In the genomic region with DNA sequence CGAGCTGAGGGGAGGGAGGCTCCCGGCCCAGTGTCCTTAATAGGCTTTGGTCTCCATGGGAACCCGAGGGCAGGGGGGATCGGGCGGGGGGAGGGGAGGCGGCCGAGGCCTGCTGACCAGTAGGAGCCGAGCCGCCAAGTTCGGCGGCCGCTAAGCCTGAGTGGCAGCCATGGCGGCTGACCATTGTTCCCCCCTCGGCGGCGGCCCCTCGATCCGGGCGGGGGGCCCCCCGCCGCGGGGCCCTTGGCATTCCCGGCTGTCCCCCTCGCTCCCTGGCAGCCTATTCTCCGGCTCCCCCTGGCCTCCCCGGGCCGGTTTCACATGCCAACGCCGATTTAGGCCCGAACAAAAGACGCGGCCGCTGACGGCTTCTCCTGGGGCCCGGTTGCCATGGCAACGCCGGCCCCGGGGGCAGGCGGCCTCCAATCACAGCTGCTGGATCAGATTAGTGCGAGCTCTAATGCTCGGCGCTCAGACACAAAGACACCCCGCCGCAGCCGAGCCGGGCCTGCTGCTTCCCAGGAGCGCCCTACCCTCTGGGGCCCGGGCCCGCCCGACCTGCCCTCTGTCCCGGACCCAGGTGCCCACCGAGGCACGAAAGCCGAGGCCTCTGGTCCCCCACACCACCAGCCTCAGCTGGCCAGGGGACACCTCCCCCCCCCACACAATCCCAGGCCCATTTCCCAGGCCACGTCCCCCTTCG, we compare ENCODE assay signal across 8 cellular contexts. TPM values are rescaled to one million over a fixed set of nuclear protein-coding genes. Genes with fewer than 3 reads are reported as not detected.
A peak's percentile ranks its signal among the peaks of the same experiment; 100 is the strongest.
DNase-seq lines count a peak whose midpoint lies in the region; ATAC-seq lines count a peak whose summit lies in the region.

No MANE protein-coding gene starts in this region.

- DNase-seq in C1 segment of cervical spinal cord (lab: John Stamatoyannopoulos, UW) = peak in 13 of 14 donors; percentile 20 to 87 (median 71)
- DNase-seq in NCI-H1417 (lab: John Stamatoyannopoulos, UW) = peak; percentile 98 to 99 (median 98)
- DNase-seq in amniotic epithelial cell (ENCODE audit: low read depth) = peak; percentile 67
- DNase-seq in left ventricle myocardium superior = peak; percentile 76
- DNase-seq in renal cortical epithelial cell (ENCODE audit: low read depth) = peak; percentile 17
- no peak for DNase-seq in T-helper 1 cell
- no peak for DNase-seq in OCI-M1 (lab: John Stamatoyannopoulos, UW)

- ATAC-seq in left ventricle myocardium superior (peak; percentile 74), GM21576 (IDR thresholded peaks at IDR 0.05; ENCODE audit: unreplicated experiment) (no peak)

- intact Hi-C loops in left ventricle myocardium superior (cut with micrococcal nuclease) = no loop called here

RNA-seq across cellular contexts. Expression of a gene that starts 7.3 kb away (rescaled TPM):
- 6.8 TPM for total RNA-seq in left ventricle myocardium superior
- 0.15 TPM in 1 of 2 replicates, not detected in the other for total RNA-seq in renal cortical epithelial cell

RNA-seq across cellular contexts. Expression of a gene that starts 34.1 kb away (rescaled TPM):
- total RNA-seq in left ventricle myocardium superior (not detected), renal cortical epithelial cell (not detected in 2 replicates)

RNA-seq across cellular contexts. Expression of a gene that starts 59.5 kb away (rescaled TPM):
- total RNA-seq in left ventricle myocardium superior = 10.2 TPM
- 1.0 and 2.4 TPM in 2 replicates for total RNA-seq in renal cortical epithelial cell

Comparison
In these comparisons a context has a peak if more than half of its experiments do, and no peak if none do; other contexts are left out.
1. DNase-seq: peak in C1 segment of cervical spinal cord (13 of 14), NCI-H1417 (3 of 3), amniotic epithelial cell (single experiment), left ventricle myocardium superior (single experiment) and renal cortical epithelial cell (single experiment); none in T-helper 1 cell (0 of 5) and OCI-M1 (single experiment).